8 cellular contexts compared by ENCODE assay signal in the genomic region with DNA sequence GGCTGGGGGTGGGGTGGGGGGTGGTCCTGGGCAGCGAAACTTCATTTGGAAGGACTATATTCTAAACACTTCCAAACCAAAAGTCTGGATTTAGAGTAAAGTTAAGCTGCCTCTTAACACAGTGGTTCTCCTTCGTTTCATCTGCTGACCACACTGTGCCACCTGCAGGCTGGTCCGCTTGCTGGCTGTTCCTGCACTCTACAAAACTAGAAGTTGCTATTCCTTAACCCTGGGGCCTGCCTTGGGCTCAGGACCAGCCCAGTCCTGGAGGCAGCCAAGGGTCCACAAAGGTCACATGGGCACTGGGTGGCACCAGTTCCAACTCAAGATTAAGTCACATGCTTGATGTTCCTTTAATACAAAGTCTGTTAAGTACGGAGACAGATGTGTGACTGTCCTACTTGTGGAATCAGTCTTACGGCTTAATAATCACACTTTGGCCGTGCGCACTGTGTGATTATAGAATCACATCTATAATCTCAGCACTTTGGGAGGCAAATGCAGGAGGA.
DNase-seq lines count a peak whose midpoint lies in the region; TF ChIP-seq lines count a peak whose summit lies in the region.

No MANE protein-coding gene starts in this region.

- H3K9me3 Mint-ChIP-seq in nephron, result no peaks in the 10 kb centered on the region

- H3K27ac ChIP-seq in RWPE1 (no peak overlapping the region), esophagus muscularis mucosa (replicated peaks in 1 of 4) (peak overlapping the region in 2 of 4 donors; percentile 16 to 47)

- TF ChIP-seq CTCF in GM12864 (IDR thresholded peaks at IDR 0.05; ENCODE audit: low read depth, low read length, missing control alignments) (peak; percentile 48), RWPE1 (conservative IDR thresholded peaks at IDR 0.05; ENCODE audit: low read depth) (peak; percentile 41), esophagus muscularis mucosa (IDR thresholded peaks at IDR 0.05) (peak; percentile 51 to 70 (median 58)), nephron (IDR thresholded peaks at IDR 0.05; ENCODE audit: unreplicated experiment in 3 of 3) (peak; percentile 44 to 52 (median 45))

- no peak for TF ChIP-seq POLR2A in esophagus muscularis mucosa (IDR thresholded peaks at IDR 0.05; ENCODE audit: low read depth)

- TF ChIP-seq EP300 in esophagus muscularis mucosa (IDR thresholded peaks at IDR 0.05), result no peak

- CTCF ChIA-PET in RWPE1 (lab: Yijun Ruan, JAX), result interaction anchor here (0.6 to 1.4 kb wide), 5 partner anchors 67 to 527 kb away, joined by 3 to 8 read pairs (median 3); no protein-coding TSS in a partner anchor

- H3K4me3 Mint-ChIP-seq in nephron, result no peak overlapping the region

- H3K4me3 ChIP-seq in GM12864 (ENCODE audit: low read depth, low read length) (no peak overlapping the region), esophagus muscularis mucosa (no peak overlapping the region)

- H3K4me1 ChIP-seq in esophagus muscularis mucosa, result peaks cover 8 to 15% (median 12%) of the 10 kb centered on the region in 4 donors

- intact Hi-C loops in esophagus muscularis mucosa (cut with DNase I), result loop anchor here (1.0 kb wide), 1 partner anchor 315 kb away; no protein-coding TSS in a partner anchor

- peaks cover 0 to 3% (median 0%) of the 10 kb centered on the region in 4 donors for H3K36me3 ChIP-seq in esophagus muscularis mucosa

- H3K27me3 Mint-ChIP-seq in nephron (ENCODE audit: low read depth), result peaks cover 4% of the 10 kb centered on the region

- POLR2A ChIA-PET in RWPE1 (lab: Yijun Ruan, JAX; ENCODE audit: low non-redundant PET), result no interaction called here

- WGBS in esophagus muscularis mucosa, result 79% methylated on average over 3 of the region's 7 CpGs

- H3K27ac Mint-ChIP-seq in nephron, result peak overlapping the region in 1 of 3 experiments; percentile 43

- DNase-seq in AG08396 (ENCODE audit: low spot score), result peak; percentile 25
- DNase-seq in GM12864 (ENCODE audit: low read depth), result no peak
- DNase-seq in RWPE1 (ENCODE audit: low spot score), result peak; percentile 10
- no peak for DNase-seq in esophagus muscularis mucosa (ENCODE audit: extremely low spot score)
- no peak for DNase-seq in DMS79 treated with DMSO at 0.1 percent for 48 hours (lab: John Stamatoyannopoulos, UW)
- no peak for DNase-seq in NCI-H1436 (lab: John Stamatoyannopoulos, UW)
- no peak for DNase-seq in activated CD4-positive, CD25-positive, alpha-beta regulatory T cell (lab: John Stamatoyannopoulos, UW)

- H3K27me3 ChIP-seq in esophagus muscularis mucosa, result no peaks in the 10 kb centered on the region

- H3K4me1 Mint-ChIP-seq in nephron, result peaks cover 10% of the 10 kb centered on the region

- no peaks in the 10 kb centered on the region for H3K36me3 Mint-ChIP-seq in nephron (ENCODE audit: low read depth)

- no peaks in the 10 kb centered on the region for H3K9me3 ChIP-seq in esophagus muscularis mucosa

Comparison
In these comparisons a context has a peak if more than half of its experiments do, and no peak if none do; other contexts are left out.
1. DNase-seq: peak in AG08396 (single experiment) and RWPE1 (single experiment); none in GM12864 (single experiment), esophagus muscularis mucosa (single experiment), DMS79 treated with DMSO at 0.1 percent for 48 hours (single experiment), NCI-H1436 (single experiment) and activated CD4-positive, CD25-positive, alpha-beta regulatory T cell (0 of 4).
2. Peak in every context shown above with its lines, with median percentiles within 50 percentile points of each other: CTCF ChIP-seq.